ENCODE assay signal across 2 cellular contexts in genomic region chr1:244447024-244447423, GRCh38.
TF ChIP-seq lines count a peak whose summit lies in the region.

No MANE protein-coding gene starts in this region.

TF ChIP-seq in A549, 52 proteins besides CTCF, POLR2A, EP300 and RAD21 (continued from another document):
- 0 out of 2 replicates have a peak, but pooled peaks have one; percentile 5 for TF ChIP-seq JUNB (IDR thresholded peaks at IDR 0.05)
TF ChIP-seq in A549: peak in this region for 1.

TF ChIP-seq in GM23338, 12 proteins besides CTCF, POLR2A, EP300 and RAD21 (continued from another document):
- TF ChIP-seq JUNB (IDR thresholded peaks at IDR 0.05; ENCODE audit: unreplicated experiment) (no peak), EZH2phosphoT487 (IDR thresholded peaks at IDR 0.05; ENCODE audit: unreplicated experiment) (no peak), EZH2 (IDR thresholded peaks at IDR 0.05; ENCODE audit: low read depth, unreplicated experiment) (no peak), POLR2AphosphoS5 (IDR thresholded peaks at IDR 0.05; ENCODE audit: low read depth) (no peak), REST (IDR thresholded peaks at IDR 0.05; ENCODE audit: unreplicated experiment) (no peak), ETS1 (IDR thresholded peaks at IDR 0.05) (no peak), NANOG (IDR thresholded peaks at IDR 0.05; ENCODE audit: borderline replicate concordance) (no peak), ZNF114 (CRISPR knock-in tag; IDR thresholded peaks at IDR 0.05) (no peak), STAT1 (IDR thresholded peaks at IDR 0.05; ENCODE audit: unreplicated experiment) (no peak), ZNF462 (CRISPR knock-in tag; IDR thresholded peaks at IDR 0.05) (no peak), CREB1 (CRISPR knock-in tag; IDR thresholded peaks at IDR 0.05; ENCODE audit: low read depth) (no peak)
TF ChIP-seq in GM23338: peak in this region for 0.
